In the genomic region with DNA sequence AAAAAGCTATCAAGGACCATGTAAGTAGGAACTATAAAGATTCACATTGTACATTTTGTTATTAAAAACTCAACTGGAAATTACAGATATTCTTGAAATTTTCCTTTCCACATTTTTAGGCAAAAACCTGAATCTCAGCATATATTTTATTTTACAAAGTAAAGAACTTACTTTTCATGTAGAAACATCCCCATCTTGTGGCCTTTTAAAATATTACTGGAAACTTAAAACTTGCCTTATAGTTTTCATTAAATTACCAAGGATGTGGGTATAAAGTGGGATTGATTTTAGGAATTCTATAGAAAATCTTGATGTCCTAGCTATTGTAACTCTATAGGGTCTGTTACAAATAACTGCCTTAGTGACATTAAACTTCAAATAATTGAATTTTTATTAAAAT, we compare ENCODE assay signal across 9 cellular contexts. TPM values are rescaled to one million over a fixed set of nuclear protein-coding genes. Genes with fewer than 3 reads are reported as not detected.
A peak's percentile ranks its signal among the peaks of the same experiment; 100 is the strongest.
DNase-seq lines count a peak whose midpoint lies in the region; ATAC-seq and TF ChIP-seq lines count a peak whose summit lies in the region.
"Had no signal": no experiment of that assay in that cellular context is flagged by ENCODE, and none has a peak within 500 bp of the region (broad histone marks: within the 10 kb centered on the region; RNA-seq: fewer than 3 reads in every experiment).

No MANE protein-coding gene starts in this region.

- peaks cover 8% of the 10 kb centered on the region for H3K4me1 ChIP-seq in CD4-positive, CD25-positive, alpha-beta regulatory T cell (ENCODE audit: control insufficient read depth, insufficient read depth, low read length, poor library complexity, severe bottlenecking)
- H3K4me1 ChIP-seq in lower lobe of right lung: no peaks in the 10 kb centered on the region

- peaks cover 35% of the 10 kb centered on the region for H3K36me3 ChIP-seq in CD4-positive, CD25-positive, alpha-beta regulatory T cell (ENCODE audit: control insufficient read depth, insufficient read depth, low read length)
- peaks cover 21% of the 10 kb centered on the region for H3K36me3 ChIP-seq in lower lobe of right lung

- CTCF ChIA-PET in activated CD4-positive, alpha-beta T cell treated with anti-CD3 and anti-CD28 coated beads for 36 hours (lab: Charles Lee): interaction anchor here (0.6 to 3.7 kb wide), 22 partner anchors 9 to 471 kb away, joined by 3 to 14 read pairs (median 4); a partner anchor contains a TSS

- POLR2A ChIA-PET in activated CD4-positive, alpha-beta T cell treated with anti-CD3 and anti-CD28 coated beads for 36 hours (lab: Charles Lee): no interaction called here

- peaks cover 22% of the 10 kb centered on the region for H3K36me3 Mint-ChIP-seq in CD4-positive, CD25-positive, alpha-beta regulatory T cell
- peaks cover 44% of the 10 kb centered on the region for H3K36me3 Mint-ChIP-seq in activated CD4-positive, alpha-beta T cell treated with anti-CD3 and anti-CD28 coated beads for 36 hours (ENCODE audit: low read depth)

- ATAC-seq in CD4-positive, CD25-positive, alpha-beta regulatory T cell (ENCODE audit: low read depth in 2 of 2): no peak
- ATAC-seq in lower lobe of right lung (no peak), HG02938 (IDR thresholded peaks at IDR 0.05; ENCODE audit: unreplicated experiment) (no peak)
- no peak for ATAC-seq in activated CD4-positive, alpha-beta T cell treated with anti-CD3 and anti-CD28 coated beads for 36 hours

- TF ChIP-seq CTCF in LNCAP (IDR thresholded peaks at IDR 0.05) (peak; percentile 47), astrocyte of the cerebellum (IDR thresholded peaks at IDR 0.05; ENCODE audit: low read depth, low read length, missing control alignments) (peak; percentile 7), lower lobe of right lung (IDR thresholded peaks at IDR 0.05) (peak; percentile 49)

- H3K27ac Mint-ChIP-seq in CD4-positive, CD25-positive, alpha-beta regulatory T cell: no peak overlapping the region
- H3K27ac Mint-ChIP-seq in activated CD4-positive, alpha-beta T cell treated with anti-CD3 and anti-CD28 coated beads for 36 hours: no peak overlapping the region
- H3K27ac Mint-ChIP-seq: stimulated activated naive CD8-positive, alpha-beta T cell treated with anti-CD3 and anti-CD28 coated beads, Interleukin-15, Interleukin-2, amounts not matched to agents 100 ng/mL and 50 ng/mL, for 24 hours had no signal

- in situ Hi-C loops in astrocyte of the cerebellum (cut with HindIII; ENCODE audit: low sequenced_read_pairs): no loop called here

- no peak overlapping the region for H3K4me3 ChIP-seq in CD4-positive, CD25-positive, alpha-beta regulatory T cell (ENCODE audit: low read depth, low read length)
- H3K4me3 ChIP-seq in astrocyte of the cerebellum (ENCODE audit: low read depth, low read length) (no peak overlapping the region), lower lobe of right lung (no peak overlapping the region)

- peaks cover 23 to 40% (median 26%) of the 10 kb centered on the region in 4 donors for H3K4me1 Mint-ChIP-seq in CD4-positive, CD25-positive, alpha-beta regulatory T cell
- peaks cover 6% of the 10 kb centered on the region for H3K4me1 Mint-ChIP-seq in activated CD4-positive, alpha-beta T cell treated with anti-CD3 and anti-CD28 coated beads for 36 hours

- intact Hi-C loops in lower lobe of right lung (cut with DNase I): no loop called here
- intact Hi-C loops in activated CD4-positive, alpha-beta T cell treated with anti-CD3 and anti-CD28 coated beads for 36 hours (cut with DNase I, micrococcal nuclease): loop anchor here (1.0 to 5.0 kb wide), 4 partner anchors 90 to 575 kb away; no protein-coding TSS in a partner anchor

- no peaks in the 10 kb centered on the region for H3K27me3 ChIP-seq in CD4-positive, CD25-positive, alpha-beta regulatory T cell (ENCODE audit: control insufficient read depth, insufficient read depth, low read length)
- no peaks in the 10 kb centered on the region for H3K27me3 ChIP-seq in lower lobe of right lung (ENCODE audit: low read depth)

- no peaks in the 10 kb centered on the region for H3K9me3 ChIP-seq in CD4-positive, CD25-positive, alpha-beta regulatory T cell (ENCODE audit: control insufficient read depth in 2 of 2, low read length in 2 of 2)
- H3K9me3 ChIP-seq in lower lobe of right lung: no peaks in the 10 kb centered on the region

- no peak overlapping the region for H3K4me3 Mint-ChIP-seq in CD4-positive, CD25-positive, alpha-beta regulatory T cell
- no peak overlapping the region for H3K4me3 Mint-ChIP-seq in activated CD4-positive, alpha-beta T cell treated with anti-CD3 and anti-CD28 coated beads for 36 hours
- H3K4me3 Mint-ChIP-seq: stimulated activated naive CD8-positive, alpha-beta T cell treated with anti-CD3 and anti-CD28 coated beads, Interleukin-15, Interleukin-2, amounts not matched to agents 100 ng/mL and 50 ng/mL, for 24 hours had no signal

- H3K9me3 Mint-ChIP-seq in CD4-positive, CD25-positive, alpha-beta regulatory T cell: no peaks in the 10 kb centered on the region
- H3K9me3 Mint-ChIP-seq in activated CD4-positive, alpha-beta T cell treated with anti-CD3 and anti-CD28 coated beads for 36 hours (ENCODE audit: low read depth): no peaks in the 10 kb centered on the region
- H3K9me3 Mint-ChIP-seq: stimulated activated naive CD8-positive, alpha-beta T cell treated with anti-CD3 and anti-CD28 coated beads, Interleukin-15, Interleukin-2, amounts not matched to agents 100 ng/mL and 50 ng/mL, for 24 hours had no signal

- no peaks in the 10 kb centered on the region for H3K27me3 Mint-ChIP-seq in CD4-positive, CD25-positive, alpha-beta regulatory T cell
- no peaks in the 10 kb centered on the region for H3K27me3 Mint-ChIP-seq in activated CD4-positive, alpha-beta T cell treated with anti-CD3 and anti-CD28 coated beads for 36 hours
- H3K27me3 Mint-ChIP-seq: stimulated activated naive CD8-positive, alpha-beta T cell treated with anti-CD3 and anti-CD28 coated beads, Interleukin-15, Interleukin-2, amounts not matched to agents 100 ng/mL and 50 ng/mL, for 24 hours had no signal

- H3K27ac ChIP-seq in CD4-positive, CD25-positive, alpha-beta regulatory T cell (ENCODE audit: insufficient read depth, low read length, poor library complexity, severe bottlenecking): no peak overlapping the region
- H3K27ac ChIP-seq in lower lobe of right lung: no peak overlapping the region

- peak in 2 of 3 donors; percentile 49 to 55 for DNase-seq in CD4-positive, CD25-positive, alpha-beta regulatory T cell
- DNase-seq in astrocyte of the cerebellum (ENCODE audit: low read depth) (peak; percentile 43), lower lobe of right lung (no peak), NCI-H446 treated with DMSO at 0.1 percent for 48 hours (lab: John Stamatoyannopoulos, UW) (no peak)
- DNase-seq in activated CD4-positive, alpha-beta T cell treated with anti-CD3 and anti-CD28 coated beads for 36 hours: no peak
- no peak for DNase-seq in activated effector memory CD4-positive, alpha-beta T cell treated with anti-CD3 and anti-CD28 coated beads, Interleukin-2, amount 50 U/mL, for 16 hours

RNA-seq across cellular contexts. Expression of a gene that starts 10.6 kb away (rescaled TPM):
- 65.1 TPM for total RNA-seq in CD4-positive, CD25-positive, alpha-beta regulatory T cell
- 10 to 100 TPM; 41.2 to 47.2 (median 43.1) TPM for polyA plus RNA-seq in CD4-positive, CD25-positive, alpha-beta regulatory T cell
- 11.5 TPM for total RNA-seq in lower lobe of right lung
- 10 to 100 TPM; 68.6 to 86.4 TPM for total RNA-seq in activated CD4-positive, alpha-beta T cell treated with anti-CD3 and anti-CD28 coated beads for 36 hours

RNA-seq across cellular contexts. Expression of a gene that starts 10.7 kb away (rescaled TPM):
- 24.2 TPM for total RNA-seq in CD4-positive, CD25-positive, alpha-beta regulatory T cell
- 10 to 100 TPM; 13.4 to 20.9 (median 16.3) TPM for polyA plus RNA-seq in CD4-positive, CD25-positive, alpha-beta regulatory T cell
- total RNA-seq in lower lobe of right lung: 29.2 TPM
- 10 to 100 TPM; 38.0 to 41.9 TPM for total RNA-seq in activated CD4-positive, alpha-beta T cell treated with anti-CD3 and anti-CD28 coated beads for 36 hours

RNA-seq across cellular contexts. Expression of a gene that starts 47.2 kb away (rescaled TPM):
- 1.2 TPM for total RNA-seq in CD4-positive, CD25-positive, alpha-beta regulatory T cell
- 1 to 10 TPM in 1 of 4 donors, under 1 TPM in 2, not detected in 1; 0.21 to 1.5 (median 0.30) TPM for polyA plus RNA-seq in CD4-positive, CD25-positive, alpha-beta regulatory T cell
- 2.7 TPM for total RNA-seq in lower lobe of right lung
- 1 to 10 TPM; 1.1 to 1.8 TPM for total RNA-seq in activated CD4-positive, alpha-beta T cell treated with anti-CD3 and anti-CD28 coated beads for 36 hours

Comparison
In these comparisons a context has a peak if more than half of its experiments do, and no peak if none do; other contexts are left out.
1. DNase-seq: peak in CD4-positive, CD25-positive, alpha-beta regulatory T cell (2 of 3) and astrocyte of the cerebellum (single experiment); none in lower lobe of right lung (single experiment), NCI-H446 treated with DMSO at 0.1 percent for 48 hours (single experiment), activated CD4-positive, alpha-beta T cell treated with anti-CD3 and anti-CD28 coated beads for 36 hours (single experiment) and activated effector memory CD4-positive, alpha-beta T cell treated with anti-CD3 and anti-CD28 coated beads, Interleukin-2, amount 50 U/mL, for 16 hours (single experiment).
2. Peak in every context shown above with its lines, with median percentiles within 50 percentile points of each other: CTCF ChIP-seq.